ENCODE assay signal across 16 cellular contexts in the genomic region with DNA sequence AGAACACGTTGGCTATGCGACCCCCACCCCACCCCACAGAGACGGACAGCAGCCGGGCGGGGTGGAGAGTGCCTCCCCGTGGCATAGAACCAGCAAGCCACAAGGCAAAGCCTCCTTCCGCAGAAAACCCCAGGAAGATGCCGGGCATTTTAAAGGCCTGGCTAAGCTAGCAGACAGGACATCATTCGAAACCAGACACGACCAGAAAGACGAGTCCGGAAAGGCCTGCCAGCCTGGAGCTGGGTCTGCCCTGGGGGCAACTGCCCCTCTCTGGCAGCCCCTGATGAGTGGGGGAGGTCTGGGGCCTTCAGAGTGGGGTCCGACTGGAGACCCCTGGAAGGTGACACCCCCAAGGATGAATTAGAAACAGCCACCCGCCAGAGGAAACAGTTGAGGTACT. TPM values are rescaled to one million over a fixed set of nuclear protein-coding genes. Genes with fewer than 3 reads are reported as not detected.
DNase-seq lines count a peak whose midpoint lies in the region; ATAC-seq, FAIRE-seq and TF ChIP-seq lines count a peak whose summit lies in the region.
"Had no signal": no experiment of that assay in that cellular context is flagged by ENCODE, and none has a peak within 500 bp of the region (broad histone marks: within the 10 kb centered on the region; RNA-seq: fewer than 3 reads in every experiment).

No MANE protein-coding gene starts in this region.

- H3K9me3 ChIP-seq in left ventricle myocardium inferior (replicated peaks): no peaks in the 10 kb centered on the region

- H3K36me3 Mint-ChIP-seq in WTC11 (peaks cover 8% of the 10 kb centered on the region), nephron (ENCODE audit: low read depth) (no peaks in the 10 kb centered on the region), type B pancreatic cell (no peaks in the 10 kb centered on the region), MCF 10A (ENCODE audit: insufficient read depth, unreplicated experiment) (no peaks in the 10 kb centered on the region)
- H3K36me3 Mint-ChIP-seq: naive B cell, T-cell had no signal

- H3K4me3 Mint-ChIP-seq in WTC11: no peak overlapping the region
- no peak overlapping the region for H3K4me3 Mint-ChIP-seq in nephron
- H3K4me3 Mint-ChIP-seq in type B pancreatic cell: peak overlapping the region; percentile 10
- H3K4me3 Mint-ChIP-seq in MCF 10A (ENCODE audit: unreplicated experiment): no peak overlapping the region
- H3K4me3 Mint-ChIP-seq: naive B cell, T-cell had no signal

- TF ChIP-seq CTCF in left ventricle myocardium inferior (IDR thresholded peaks at IDR 0.05; ENCODE audit: borderline replicate concordance) (no peak), WTC11 (IDR thresholded peaks at IDR 0.05) (no peak), nephron (IDR thresholded peaks at IDR 0.05; ENCODE audit: unreplicated experiment in 3 of 3) (no peak), type B pancreatic cell (conservative IDR thresholded peaks at IDR 0.05) (no peak), MCF 10A (IDR thresholded peaks at IDR 0.05; ENCODE audit: unreplicated experiment) (no peak)

- no TSS peak for BruUV-seq in MCF 10A (replicated peaks; lab: Mats Ljungman, UMichigan)

- H3K4me1 ChIP-seq in left ventricle myocardium inferior: peaks cover 10% of the 10 kb centered on the region

- no peak overlapping the region for H3K4me3 ChIP-seq in left ventricle myocardium inferior
- H3K4me3 ChIP-seq: dorsolateral prefrontal cortex had no signal

- peaks cover 6% of the 10 kb centered on the region; the same call in 1 of the 2 replicates for H3K9me3 Mint-ChIP-seq in WTC11
- no peaks in the 10 kb centered on the region for H3K9me3 Mint-ChIP-seq in nephron
- H3K9me3 Mint-ChIP-seq in type B pancreatic cell: no peaks in the 10 kb centered on the region
- no peaks in the 10 kb centered on the region for H3K9me3 Mint-ChIP-seq in MCF 10A (ENCODE audit: unreplicated experiment)
- H3K9me3 Mint-ChIP-seq: naive B cell, T-cell had no signal

- H3K27ac Mint-ChIP-seq in WTC11 (peak overlapping the region; percentile 53; the same call in 1 of the 2 replicates), nephron (peak overlapping the region in 2 of 3 experiments; percentile 33 to 76), type B pancreatic cell (peak overlapping the region; percentile 42), MCF 10A (ENCODE audit: low read depth, unreplicated experiment) (no peak overlapping the region)
- H3K27ac Mint-ChIP-seq: naive B cell, T-cell had no signal

- DNase-seq in Right ventricle myocardium superior: peak; percentile 18
- no peak for DNase-seq in left ventricle myocardium inferior
- DNase-seq in WTC11 (ENCODE audit: low spot score): no peak
- DNase-seq in type B pancreatic cell (ENCODE audit: extremely low spot score, unreplicated experiment): no peak
- DNase-seq in MCF 10A (ENCODE audit: unreplicated experiment): no peak
- DNase-seq in RCC 7860 (ENCODE audit: low spot score): no peak
- DNase-seq: hippocampal formation, KG1, MV-4-11, naive B cell, SIG-M5 had no signal

- intact Hi-C loops in Right ventricle myocardium superior (cut with DNase I) (loop anchor here (10.0 kb wide), 1 partner anchor 108 kb away; no protein-coding TSS in a partner anchor), left ventricle myocardium inferior (cut with micrococcal nuclease) (no loop called here), MCF 10A (cut with micrococcal nuclease) (no loop called here)

- POLR2A ChIA-PET in WTC11 (lab: Charles Lee): no interaction called here
- POLR2A ChIA-PET in MCF 10A (lab: Yijun Ruan, JAX): no interaction called here

- no peak overlapping the region for H3K27ac ChIP-seq in left ventricle myocardium inferior (replicated peaks)

- H3K4me1 Mint-ChIP-seq in WTC11: peaks cover 11% of the 10 kb centered on the region
- peaks cover 25% of the 10 kb centered on the region for H3K4me1 Mint-ChIP-seq in nephron
- peaks cover 18% of the 10 kb centered on the region for H3K4me1 Mint-ChIP-seq in type B pancreatic cell (ENCODE audit: unreplicated experiment)
- H3K4me1 Mint-ChIP-seq in MCF 10A (ENCODE audit: insufficient read depth, unreplicated experiment): peaks cover 7% of the 10 kb centered on the region

- no peaks in the 10 kb centered on the region for H3K36me3 ChIP-seq in left ventricle myocardium inferior

- FAIRE-seq in RCC 7860 (lab: Jason Lieb, UNC): no peak

- no peaks in the 10 kb centered on the region for H3K27me3 ChIP-seq in left ventricle myocardium inferior (ENCODE audit: low read depth)
- H3K27me3 ChIP-seq: dorsolateral prefrontal cortex had no signal

- CTCF ChIA-PET in WTC11 (lab: Charles Lee) (no interaction called here), MCF 10A (lab: Yijun Ruan, JAX) (interaction anchor here (0.5 to 0.6 kb wide), 3 partner anchors 65 to 89 kb away, joined by 3 to 5 read pairs (median 4); no protein-coding TSS in a partner anchor)

- no peaks in the 10 kb centered on the region for H3K27me3 Mint-ChIP-seq in WTC11 (ENCODE audit: low read depth)
- peaks cover 16% of the 10 kb centered on the region for H3K27me3 Mint-ChIP-seq in nephron (ENCODE audit: low read depth)
- H3K27me3 Mint-ChIP-seq in type B pancreatic cell: peaks cover 12% of the 10 kb centered on the region
- H3K27me3 Mint-ChIP-seq in MCF 10A (ENCODE audit: insufficient read depth, unreplicated experiment): no peaks in the 10 kb centered on the region
- H3K27me3 Mint-ChIP-seq: naive B cell, T-cell had no signal

- ATAC-seq in Right ventricle myocardium superior (ENCODE audit: poor library complexity): no peak
- no peak for ATAC-seq in WTC11
- no peak for ATAC-seq in HG03457 (IDR thresholded peaks at IDR 0.05; ENCODE audit: unreplicated experiment)

TF ChIP-seq in WTC11, 78 proteins besides CTCF, POLR2A, EP300 and RAD21 (continues in another document):
- TF ChIP-seq OVOL2 (CRISPR knock-in tag; IDR thresholded peaks at IDR 0.05; ENCODE audit: borderline replicate concordance) (no peak), HMGA2 (CRISPR knock-in tag; IDR thresholded peaks at IDR 0.05) (no peak), ZNF232 (CRISPR knock-in tag; IDR thresholded peaks at IDR 0.05) (no peak)
- TF ChIP-seq, protein P1, sequence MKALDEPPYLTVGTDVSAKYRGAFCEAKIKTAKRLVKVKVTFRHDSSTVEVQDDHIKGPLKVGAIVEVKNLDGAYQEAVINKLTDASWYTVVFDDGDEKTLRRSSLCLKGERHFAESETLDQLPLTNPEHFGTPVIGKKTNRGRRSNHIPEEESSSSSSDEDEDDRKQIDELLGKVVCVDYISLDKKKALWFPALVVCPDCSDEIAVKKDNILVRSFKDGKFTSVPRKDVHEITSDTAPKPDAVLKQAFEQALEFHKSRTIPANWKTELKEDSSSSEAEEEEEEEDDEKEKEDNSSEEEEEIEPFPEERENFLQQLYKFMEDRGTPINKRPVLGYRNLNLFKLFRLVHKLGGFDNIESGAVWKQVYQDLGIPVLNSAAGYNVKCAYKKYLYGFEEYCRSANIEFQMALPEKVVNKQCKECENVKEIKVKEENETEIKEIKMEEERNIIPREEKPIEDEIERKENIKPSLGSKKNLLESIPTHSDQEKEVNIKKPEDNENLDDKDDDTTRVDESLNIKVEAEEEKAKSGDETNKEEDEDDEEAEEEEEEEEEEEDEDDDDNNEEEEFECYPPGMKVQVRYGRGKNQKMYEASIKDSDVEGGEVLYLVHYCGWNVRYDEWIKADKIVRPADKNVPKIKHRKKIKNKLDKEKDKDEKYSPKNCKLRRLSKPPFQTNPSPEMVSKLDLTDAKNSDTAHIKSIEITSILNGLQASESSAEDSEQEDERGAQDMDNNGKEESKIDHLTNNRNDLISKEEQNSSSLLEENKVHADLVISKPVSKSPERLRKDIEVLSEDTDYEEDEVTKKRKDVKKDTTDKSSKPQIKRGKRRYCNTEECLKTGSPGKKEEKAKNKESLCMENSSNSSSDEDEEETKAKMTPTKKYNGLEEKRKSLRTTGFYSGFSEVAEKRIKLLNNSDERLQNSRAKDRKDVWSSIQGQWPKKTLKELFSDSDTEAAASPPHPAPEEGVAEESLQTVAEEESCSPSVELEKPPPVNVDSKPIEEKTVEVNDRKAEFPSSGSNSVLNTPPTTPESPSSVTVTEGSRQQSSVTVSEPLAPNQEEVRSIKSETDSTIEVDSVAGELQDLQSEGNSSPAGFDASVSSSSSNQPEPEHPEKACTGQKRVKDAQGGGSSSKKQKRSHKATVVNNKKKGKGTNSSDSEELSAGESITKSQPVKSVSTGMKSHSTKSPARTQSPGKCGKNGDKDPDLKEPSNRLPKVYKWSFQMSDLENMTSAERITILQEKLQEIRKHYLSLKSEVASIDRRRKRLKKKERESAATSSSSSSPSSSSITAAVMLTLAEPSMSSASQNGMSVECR (CRISPR knock-in tag; IDR thresholded peaks at IDR 0.05; ENCODE audit: borderline replicate concordance): no peak
- TF ChIP-seq, protein P2, sequence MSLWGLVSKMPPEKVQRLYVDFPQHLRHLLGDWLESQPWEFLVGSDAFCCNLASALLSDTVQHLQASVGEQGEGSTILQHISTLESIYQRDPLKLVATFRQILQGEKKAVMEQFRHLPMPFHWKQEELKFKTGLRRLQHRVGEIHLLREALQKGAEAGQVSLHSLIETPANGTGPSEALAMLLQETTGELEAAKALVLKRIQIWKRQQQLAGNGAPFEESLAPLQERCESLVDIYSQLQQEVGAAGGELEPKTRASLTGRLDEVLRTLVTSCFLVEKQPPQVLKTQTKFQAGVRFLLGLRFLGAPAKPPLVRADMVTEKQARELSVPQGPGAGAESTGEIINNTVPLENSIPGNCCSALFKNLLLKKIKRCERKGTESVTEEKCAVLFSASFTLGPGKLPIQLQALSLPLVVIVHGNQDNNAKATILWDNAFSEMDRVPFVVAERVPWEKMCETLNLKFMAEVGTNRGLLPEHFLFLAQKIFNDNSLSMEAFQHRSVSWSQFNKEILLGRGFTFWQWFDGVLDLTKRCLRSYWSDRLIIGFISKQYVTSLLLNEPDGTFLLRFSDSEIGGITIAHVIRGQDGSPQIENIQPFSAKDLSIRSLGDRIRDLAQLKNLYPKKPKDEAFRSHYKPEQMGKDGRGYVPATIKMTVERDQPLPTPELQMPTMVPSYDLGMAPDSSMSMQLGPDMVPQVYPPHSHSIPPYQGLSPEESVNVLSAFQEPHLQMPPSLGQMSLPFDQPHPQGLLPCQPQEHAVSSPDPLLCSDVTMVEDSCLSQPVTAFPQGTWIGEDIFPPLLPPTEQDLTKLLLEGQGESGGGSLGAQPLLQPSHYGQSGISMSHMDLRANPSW (CRISPR knock-in tag; conservative IDR thresholded peaks at IDR 0.05; ENCODE audit: low read depth): no peak

RNA-seq across cellular contexts. Expression of a gene that starts 8.5 kb away (rescaled TPM):
- total RNA-seq in Right ventricle myocardium superior (1.9 TPM), left ventricle myocardium inferior (2.2 TPM), WTC11 (2021) (6.1 to 9.6 TPM (median 9.5 TPM) in 3 replicates), type B pancreatic cell (ENCODE audit: low replicate concordance) (26.9 and 45.0 TPM in 2 replicates), MCF 10A (2022) (0.20 TPM in 1 of 2 replicates, not detected in the other)
- total RNA-seq: pulmonary artery endothelial cell had no signal

RNA-seq across cellular contexts. Expression of a gene that starts 37.4 kb away (rescaled TPM):
- 6.3 TPM for total RNA-seq in Right ventricle myocardium superior
- 7.0 TPM for total RNA-seq in left ventricle myocardium inferior
- total RNA-seq in WTC11 (2021): 56.5 to 61.7 TPM (median 57.6 TPM) in 3 replicates
- total RNA-seq in type B pancreatic cell (ENCODE audit: low replicate concordance): 18.5 and 24.7 TPM in 2 replicates
- 10.5 and 11.3 TPM in 2 replicates for total RNA-seq in MCF 10A (2022)

RNA-seq across cellular contexts. Expression of a gene that starts 48.9 kb away (rescaled TPM):
- total RNA-seq in Right ventricle myocardium superior (191 TPM), left ventricle myocardium inferior (157 TPM), WTC11 (2021) (111 to 138 TPM (median 138 TPM) in 3 replicates), type B pancreatic cell (ENCODE audit: low replicate concordance) (23.8 and 114 TPM in 2 replicates), MCF 10A (2022) (0.61 and 1.9 TPM in 2 replicates)
